Comparison of ENCODE assay signal across 7 cellular contexts in genomic region chr20:18466574-18466893, GRCh38. TPM values are rescaled to one million over a fixed set of nuclear protein-coding genes. Genes with fewer than 3 reads are reported as not detected.
DNase-seq lines count a peak whose midpoint lies in the region; ATAC-seq and TF ChIP-seq lines count a peak whose summit lies in the region.

No MANE protein-coding gene starts in this region.

- H3K4me1 ChIP-seq in heart left ventricle (peaks cover 0 to 22% (median 14%) of the 10 kb centered on the region in 12 donors), gastrocnemius medialis (peaks cover 19 to 21% of the 10 kb centered on the region in 2 donors)

- no peaks in the 10 kb centered on the region for H3K27me3 ChIP-seq in heart left ventricle
- H3K27me3 ChIP-seq in gastrocnemius medialis = no peaks in the 10 kb centered on the region

- WGBS in heart left ventricle, 4 donors = 0 to 2% (median 0%) methylated on average over 10 to 15 of the region's 15 CpGs

- DNase-seq in T-cell (no peak), heart left ventricle (no peak), gastrocnemius medialis (no peak), foreskin melanocyte (no peak)

- H3K9me3 ChIP-seq in heart left ventricle (no peaks in the 10 kb centered on the region), gastrocnemius medialis (no peaks in the 10 kb centered on the region)

- peak overlapping the region; percentile 92 to 94 for H3K27ac Mint-ChIP-seq in T-cell

- H3K4me3 Mint-ChIP-seq in T-cell = peak overlapping the region; percentile 96 to 98 (median 96)

- in situ Hi-C loops in gastrocnemius medialis (cut with MboI; ENCODE audit: low sequenced_read_pairs in 4 of 4) = loop anchor here in 1 of 4 donors (25.0 kb wide), 2 partner anchors 179 to 329 kb away; partner anchors contain the start of genes KAT14, PET117 and ZNF133

- H3K36me3 Mint-ChIP-seq in T-cell = peaks cover 11% of the 10 kb centered on the region

- intact Hi-C loops in heart left ventricle (cut with DNase I) = loop anchor here in 7 of 10 donors (2.0 to 10.0 kb wide), 8 partner anchors 30 to 179 kb away; partner anchors contain the start of genes ZNF133 (in 3 of the 7), RBBP9 (in 2 of the 7), SEC23B (in 2 of the 7) and SMIM26 (in 1 of the 7)
- intact Hi-C loops in gastrocnemius medialis (cut with DNase I; ENCODE audit: low total_unique reads) = loop anchor here (10.0 kb wide), 1 partner anchor 502 kb away; the partner anchor contains the start of genes MGME1 and SNX5

- TF ChIP-seq CTCF in heart left ventricle (IDR thresholded peaks at IDR 0.05) = no peak
- TF ChIP-seq CTCF in gastrocnemius medialis (IDR thresholded peaks at IDR 0.05 in 4 of 5, conservative IDR thresholded peaks at IDR 0.05 in 1 of 5) = no peak

- H3K4me3 ChIP-seq in heart left ventricle = peak overlapping the region; percentile 74 to 99 (median 82)
- H3K4me3 ChIP-seq in gastrocnemius medialis = peak overlapping the region; percentile 75 to 98 (median 91)

- H3K4me1 Mint-ChIP-seq in T-cell = peaks cover 26 to 39% (median 30%) of the 10 kb centered on the region in 3 donors

- CTCF ChIA-PET in T-cell (lab: Charles Lee) = interaction anchor here (0.5 to 2.7 kb wide), 6 partner anchors 31 to 784 kb away, joined by 3 to 31 read pairs (median 4); partner anchors contain the start of genes RBBP9 (in 1 of the 2), RRBP1 (in 1 of the 2), SEC23B (in 1 of the 2) and ZNF133 (in 1 of the 2)

- ATAC-seq in GM19023 (IDR thresholded peaks at IDR 0.05; ENCODE audit: unreplicated experiment) = peak; percentile 46
- peak; percentile 38 for ATAC-seq in HG02798 (IDR thresholded peaks at IDR 0.05; ENCODE audit: poor library complexity, unreplicated experiment)
- ATAC-seq in T-cell (replicated peaks in 1 of 4) = peak; percentile 19 to 37 (median 29)
- peak; percentile 62 to 85 (median 78) for ATAC-seq in heart left ventricle
- peak; percentile 39 to 57 for ATAC-seq in gastrocnemius medialis
- no peak for ATAC-seq in esophagus mucosa

- no peaks in the 10 kb centered on the region for H3K9me3 Mint-ChIP-seq in T-cell

- no peaks in the 10 kb centered on the region for H3K27me3 Mint-ChIP-seq in T-cell

- POLR2A ChIA-PET in T-cell (lab: Charles Lee) = interaction anchor here (0.8 to 2.8 kb wide), 6 partner anchors 30 to 499 kb away, joined by 3 to 59 read pairs (median 5); partner anchors contain the start of genes SEC23B (in 2 of the 2), RBBP9 (in 1 of the 2) and ZNF133 (in 1 of the 2)

- TF ChIP-seq POLR2A in heart left ventricle (IDR thresholded peaks at IDR 0.05) (no peak), gastrocnemius medialis (IDR thresholded peaks at IDR 0.05) (no peak)

- H3K27ac ChIP-seq in heart left ventricle (peak overlapping the region in 11 of 12 donors; percentile 73 to 95 (median 88)), gastrocnemius medialis (peak overlapping the region; percentile 77 to 93 (median 85))

- peaks cover 0 to 25% (median 16%) of the 10 kb centered on the region in 9 donors for H3K36me3 ChIP-seq in heart left ventricle
- H3K36me3 ChIP-seq in gastrocnemius medialis = peaks cover 0 to 4% of the 10 kb centered on the region in 2 donors

RNA-seq across cellular contexts. Expression of gene DZANK1, which starts 0.3 kb away (rescaled TPM):
- 1 to 10 TPM; 2.3 to 4.0 (median 3.2) TPM for total RNA-seq in T-cell
- total RNA-seq in heart left ventricle = 1 to 10 TPM in 4 of 9 donors, under 1 TPM in 4, not detected in 1; 0.46 to 2.0 (median 0.85) TPM
- polyA plus RNA-seq in heart left ventricle = under 1 TPM; 0.72 to 0.97 TPM
- 1 to 10 TPM in 1 of 4 donors, under 1 TPM in 3; 0.18 to 1.0 (median 0.62) TPM for total RNA-seq in gastrocnemius medialis
- total RNA-seq in esophagus mucosa = 1.5 TPM

RNA-seq across cellular contexts. Expression of gene POLR3F, which starts 0.7 kb away (rescaled TPM):
- total RNA-seq in T-cell (1 to 10 TPM; 5.9 to 8.8 (median 8.3) TPM), heart left ventricle (10 to 100 TPM in 1 of 9 donors, 1 to 10 TPM in 8; 5.9 to 12.0 (median 8.0) TPM), gastrocnemius medialis (1 to 10 TPM; 6.0 to 8.7 (median 6.8) TPM), esophagus mucosa (4.5 TPM)
- polyA plus RNA-seq in heart left ventricle = 10 to 100 TPM in 1 of 2 donors, 1 to 10 TPM in 1; 5.2 to 11.2 TPM

RNA-seq across cellular contexts. Expression of gene RBBP9, which starts 30.5 kb away (rescaled TPM):
- total RNA-seq in T-cell (1 to 10 TPM; 5.9 to 8.4 (median 7.3) TPM), heart left ventricle (1 to 10 TPM; 4.6 to 9.1 (median 6.2) TPM), gastrocnemius medialis (10 to 100 TPM in 1 of 4 donors, 1 to 10 TPM in 3; 3.0 to 17.5 (median 6.1) TPM), esophagus mucosa (11.8 TPM)
- polyA plus RNA-seq in heart left ventricle = 1 to 10 TPM; 2.1 to 5.2 TPM

RNA-seq across cellular contexts. Expression of gene SEC23B, which starts 41.2 kb away (rescaled TPM):
- total RNA-seq in T-cell = 10 to 100 TPM; 34.7 to 51.3 (median 42.1) TPM
- total RNA-seq in heart left ventricle = 10 to 100 TPM in 7 of 9 donors, 1 to 10 TPM in 2; 8.5 to 29.2 (median 11.9) TPM
- polyA plus RNA-seq in heart left ventricle = 10 to 100 TPM in 1 of 2 donors, 1 to 10 TPM in 1; 1.8 to 17.0 TPM
- 10 to 100 TPM in 1 of 4 donors, 1 to 10 TPM in 3; 7.2 to 10.7 (median 8.1) TPM for total RNA-seq in gastrocnemius medialis
- total RNA-seq in esophagus mucosa = 47.9 TPM
